8 cellular contexts compared by ENCODE assay signal in genomic region chr5:135398160-135398854, GRCh38. TPM values are rescaled to one million over a fixed set of nuclear protein-coding genes. Genes with fewer than 3 reads are reported as not detected.
DNase-seq lines count a peak whose midpoint lies in the region; ATAC-seq, FAIRE-seq and TF ChIP-seq lines count a peak whose summit lies in the region.

No MANE protein-coding gene starts in this region.

- TF ChIP-seq POLR2A in GM12891 (IDR thresholded peaks at IDR 0.05; ENCODE audit: low read depth, low read length) = no peak

- no peaks in the 10 kb centered on the region for H3K36me3 ChIP-seq in osteoblast (ENCODE audit: insufficient read depth, low read length)

- DNase-seq in GM12891 (ENCODE audit: insufficient read length, low spot score) (peak; percentile 24), NCI-H2107 treated with DMSO at 0.1 percent for 48 hours (lab: John Stamatoyannopoulos, UW; ENCODE audit: unreplicated experiment) (peak; percentile 70), fibroblast of pulmonary artery (ENCODE audit: low read depth) (peak; percentile 23), osteoblast (ENCODE audit: insufficient read length, low spot score, missing footprints) (peak; percentile 72), hippocampal formation (lab: John Stamatoyannopoulos, UW) (no peak), mesenteric fat pad (ENCODE audit: low spot score) (no peak)
- peak; percentile 31 for DNase-seq in activated CD8-positive, alpha-beta memory T cell treated with anti-CD3 and anti-CD28 coated beads, Interleukin-2, amount 50 U/mL, for 4 hours

- peaks cover 48% of the 10 kb centered on the region for H4K20me1 ChIP-seq in osteoblast (ENCODE audit: insufficient read depth, low read length)

- H3K4me2 ChIP-seq in osteoblast (ENCODE audit: insufficient read depth, low read length) = peak overlapping the region; percentile 82

- peak overlapping the region; percentile 20 for H2AFZ ChIP-seq in osteoblast (ENCODE audit: low read length)

- peak; percentile 40 for ATAC-seq in HG02588 (IDR thresholded peaks at IDR 0.05; ENCODE audit: unreplicated experiment)

- no peaks in the 10 kb centered on the region for H3K9me3 ChIP-seq in osteoblast (ENCODE audit: low read depth, low read length)

- TF ChIP-seq CTCF in fibroblast of pulmonary artery (IDR thresholded peaks at IDR 0.05; ENCODE audit: low read length, missing control alignments) (no peak), osteoblast (IDR thresholded peaks at IDR 0.05; ENCODE audit: extremely low read depth, low read depth, low read length) (no peak)

- H3K27me3 ChIP-seq in osteoblast (ENCODE audit: insufficient read depth, low read length) = no peaks in the 10 kb centered on the region

- H3K4me3 ChIP-seq in fibroblast of pulmonary artery (replicated peaks; ENCODE audit: low read depth, low read length) = peak overlapping the region; percentile 82
- peak overlapping the region; percentile 87 for H3K4me3 ChIP-seq in osteoblast (ENCODE audit: insufficient read depth, low read length)

- peak overlapping the region; percentile 78 for H3K27ac ChIP-seq in osteoblast (ENCODE audit: low read depth, low read length)

- FAIRE-seq in GM12891 (lab: Jason Lieb, UNC) = no peak

- H3K79me2 ChIP-seq in osteoblast (ENCODE audit: insufficient read depth, low read length) = peaks cover 59% of the 10 kb centered on the region

- peaks cover 37% of the 10 kb centered on the region for H3K4me1 ChIP-seq in osteoblast (ENCODE audit: insufficient read depth, low read length)

TF ChIP-seq in GM12891, 5 proteins besides CTCF, POLR2A, EP300 and RAD21:
- TF ChIP-seq TAF1 (IDR thresholded peaks at IDR 0.05; ENCODE audit: low read depth, low read length) = no peak
- TF ChIP-seq POU2F2 (IDR thresholded peaks at IDR 0.05; ENCODE audit: low read depth, low read length) = no peak

RNA-seq across cellular contexts. Expression of gene MACROH2A1, which starts 0.7 kb away (rescaled TPM):
- 86.5 TPM for polyA plus RNA-seq in GM12891 (2012; ENCODE audit: low read depth, missing spikeins)
- total RNA-seq in osteoblast (150 and 162 TPM in 2 replicates), mesenteric fat pad (170 TPM)

RNA-seq across cellular contexts. Expression of gene DCANP1, which starts 48.8 kb away (rescaled TPM):
- polyA plus RNA-seq in GM12891 (2012; ENCODE audit: low read depth, missing spikeins) = not detected
- total RNA-seq in osteoblast = not detected in 2 replicates
- total RNA-seq in mesenteric fat pad = not detected

RNA-seq across cellular contexts. Expression of gene TIFAB, which starts 53.8 kb away (rescaled TPM):
- not detected for polyA plus RNA-seq in GM12891 (2012; ENCODE audit: low read depth, missing spikeins)
- total RNA-seq in osteoblast = not detected in 2 replicates
- not detected for total RNA-seq in mesenteric fat pad

Comparison
In these comparisons a context has a peak if more than half of its experiments do, and no peak if none do; other contexts are left out.
1. DNase-seq: peak in GM12891 (single experiment), NCI-H2107 treated with DMSO at 0.1 percent for 48 hours (single experiment), activated CD8-positive, alpha-beta memory T cell treated with anti-CD3 and anti-CD28 coated beads, Interleukin-2, amount 50 U/mL, for 4 hours (single experiment), fibroblast of pulmonary artery (single experiment) and osteoblast (single experiment); none in hippocampal formation (0 of 2) and mesenteric fat pad (single experiment).